ENCODE assay signal across 10 cellular contexts in genomic region chr5:88875609-88876234, GRCh38. TPM values are rescaled to one million over a fixed set of nuclear protein-coding genes. Genes with fewer than 3 reads are reported as not detected.
DNase-seq lines count a peak whose midpoint lies in the region; ATAC-seq and TF ChIP-seq lines count a peak whose summit lies in the region.
"Had no signal": no experiment of that assay in that cellular context is flagged by ENCODE, and none has a peak within 500 bp of the region (broad histone marks: within the 10 kb centered on the region; RNA-seq: fewer than 3 reads in every experiment).

No MANE protein-coding gene starts in this region.

- no peaks in the 10 kb centered on the region for H3K36me3 Mint-ChIP-seq in activated CD4-positive, alpha-beta memory T cell treated with anti-CD3 and anti-CD28 coated beads, Interleukin-2, amount 10 ng/mL, durations not matched to agents 7 days and 5 days (ENCODE audit: low read depth)

- H3K4me1 Mint-ChIP-seq in activated CD4-positive, alpha-beta memory T cell treated with anti-CD3 and anti-CD28 coated beads, Interleukin-2, amount 10 ng/mL, durations not matched to agents 7 days and 5 days: no peaks in the 10 kb centered on the region

- peak overlapping the region; percentile 70 for H2AFZ ChIP-seq in GM23248
- H2AFZ ChIP-seq in OCI-LY1 (ENCODE audit: low read length): no peak overlapping the region

- H4K20me1 ChIP-seq in BLaER1 (peaks cover 100% of the 10 kb centered on the region), GM23248 (ENCODE audit: insufficient read depth) (no peaks in the 10 kb centered on the region), OCI-LY1 (ENCODE audit: insufficient read depth, low read length) (no peaks in the 10 kb centered on the region)

- no peak overlapping the region for H3K27ac Mint-ChIP-seq in activated CD4-positive, alpha-beta memory T cell treated with anti-CD3 and anti-CD28 coated beads, Interleukin-2, amount 10 ng/mL, durations not matched to agents 7 days and 5 days

- H3K36me3 ChIP-seq in BLaER1 (peaks cover 31% of the 10 kb centered on the region; the same call in 1 of the 2 replicates), GM23248 (ENCODE audit: low read depth) (no peaks in the 10 kb centered on the region), OCI-LY1 (ENCODE audit: insufficient read depth, low read length) (peaks cover 24% of the 10 kb centered on the region), heart left ventricle (peaks cover 0 to 4% (median 0%) of the 10 kb centered on the region in 9 donors)

- peak overlapping the region; percentile 57 for H3K4me3 ChIP-seq in BLaER1
- H3K4me3 ChIP-seq in GM23248: peak overlapping the region; percentile 15; the same call in 1 of the 2 replicates
- H3K4me3 ChIP-seq in OCI-LY1 (ENCODE audit: low read depth, low read length, poor library complexity, severe bottlenecking): peak overlapping the region; percentile 40
- peak overlapping the region in 9 of 12 donors; percentile 3 to 74 (median 22) for H3K4me3 ChIP-seq in heart left ventricle

- intact Hi-C loops in heart left ventricle (cut with DNase I): loop anchor here in 2 of 10 donors (5.0 kb wide), 2 partner anchors 38 to 88 kb away; no protein-coding TSS in a partner anchor

- no peaks in the 10 kb centered on the region for H3F3A ChIP-seq in GM23248 (ENCODE audit: insufficient read depth)
- no peaks in the 10 kb centered on the region for H3F3A ChIP-seq in OCI-LY1 (ENCODE audit: insufficient read depth, low read length)

- H3K9me3 ChIP-seq in BLaER1 (no peaks in the 10 kb centered on the region; the same call in 1 of the 2 replicates), GM23248 (ENCODE audit: low read depth) (no peaks in the 10 kb centered on the region), OCI-LY1 (ENCODE audit: low read length) (no peaks in the 10 kb centered on the region; the same call in 1 of the 2 replicates), heart left ventricle (no peaks in the 10 kb centered on the region)

- H3K27me3 ChIP-seq in BLaER1 (no peaks in the 10 kb centered on the region), GM23248 (replicated peaks; ENCODE audit: insufficient read depth) (no peaks in the 10 kb centered on the region), OCI-LY1 (ENCODE audit: insufficient read depth, low read length) (no peaks in the 10 kb centered on the region), heart left ventricle (no peaks in the 10 kb centered on the region)

- in situ Hi-C loops in GM23248 (cut with MboI): loop anchor here (25.0 kb wide), 2 partner anchors 1387 to 1537 kb away; partner anchors contain the start of gene CETN3

- H3K4me2 ChIP-seq in BLaER1 (peak overlapping the region; percentile 80), GM23248 (ENCODE audit: unreplicated experiment) (peak overlapping the region; percentile 35), OCI-LY1 (ENCODE audit: low read length) (peak overlapping the region; percentile 90)

- no peaks in the 10 kb centered on the region for H3K9me2 ChIP-seq in GM23248 (ENCODE audit: insufficient read depth)
- H3K9me2 ChIP-seq in OCI-LY1 (ENCODE audit: low read depth, low read length): no peaks in the 10 kb centered on the region

- DNase-seq in GM23248: peak; percentile 29
- no peak for DNase-seq in heart left ventricle
- no peak for DNase-seq in NCI-H2196 treated with DMSO at 0.1 percent for 48 hours (lab: John Stamatoyannopoulos, UW; ENCODE audit: unreplicated experiment)
- DNase-seq in activated naive CD4-positive, alpha-beta T cell treated with Interleukin-2 at 50 U/mL for 16 hours: no peak
- no peak for DNase-seq in activated CD4-positive, alpha-beta memory T cell treated with anti-CD3 and anti-CD28 coated beads, Interleukin-2, amount 10 ng/mL, durations not matched to agents 7 days and 5 days
- DNase-seq in cerebellar nuclear complex (lab: John Stamatoyannopoulos, UW): no peak

- POLR2A ChIA-PET in activated CD4-positive, alpha-beta memory T cell treated with anti-CD3 and anti-CD28 coated beads, Interleukin-2, amount 10 ng/mL, durations not matched to agents 7 days and 5 days (lab: Charles Lee): no interaction called here

- H3K27me3 Mint-ChIP-seq in activated CD4-positive, alpha-beta memory T cell treated with anti-CD3 and anti-CD28 coated beads, Interleukin-2, amount 10 ng/mL, durations not matched to agents 7 days and 5 days: peaks cover 20% of the 10 kb centered on the region

- CTCF ChIA-PET in activated CD4-positive, alpha-beta memory T cell treated with anti-CD3 and anti-CD28 coated beads, Interleukin-2, amount 10 ng/mL, durations not matched to agents 7 days and 5 days (lab: Charles Lee): no interaction called here

- TF ChIP-seq CTCF in OCI-LY1 (IDR thresholded peaks at IDR 0.05; ENCODE audit: low read length): no peak
- no peak for TF ChIP-seq CTCF in heart left ventricle (IDR thresholded peaks at IDR 0.05)

- peak in 3 of 4 donors; percentile 59 to 68 (median 66) for ATAC-seq in heart left ventricle

- 53 to 56% methylated on average over 2 of the region's 2 CpGs for WGBS in GM23248 (ENCODE audit: low coverage in 1 of 2, low lambda C conversion rate in 2 of 2, missing lambda C conversion rate in 2 of 2), 2 experiments
- 17 to 25% (median 20%) methylated on average over 2 of the region's 2 CpGs for WGBS in heart left ventricle, 4 donors

- H3K4me1 ChIP-seq in BLaER1 (peaks cover 62% of the 10 kb centered on the region), GM23248 (ENCODE audit: insufficient read depth) (peaks cover 12% of the 10 kb centered on the region), OCI-LY1 (ENCODE audit: insufficient read depth, low read length, severe bottlenecking) (peaks cover 63% of the 10 kb centered on the region), heart left ventricle (peaks cover 0 to 74% (median 45%) of the 10 kb centered on the region in 12 donors)

- H3K27ac ChIP-seq in BLaER1 (peak overlapping the region; percentile 40), GM23248 (no peak overlapping the region), OCI-LY1 (ENCODE audit: low read depth, low read length, poor library complexity, severe bottlenecking) (peak overlapping the region; percentile 53), heart left ventricle (peak overlapping the region in 10 of 12 donors; percentile 8 to 93 (median 56))
- H3K27ac ChIP-seq: HL-60, VCaP had no signal

- H3K79me2 ChIP-seq in GM23248 (ENCODE audit: insufficient read depth) (no peaks in the 10 kb centered on the region), OCI-LY1 (ENCODE audit: insufficient read depth, low read length) (peaks cover 100% of the 10 kb centered on the region)

- H3K9ac ChIP-seq in BLaER1: peak overlapping the region; percentile 52
- peak overlapping the region; percentile 17; the same call in 1 of the 2 replicates for H3K9ac ChIP-seq in GM23248
- H3K9ac ChIP-seq in OCI-LY1 (ENCODE audit: low read length): peak overlapping the region; percentile 34; the same call in 1 of the 2 replicates

- no peak overlapping the region for H3K4me3 Mint-ChIP-seq in activated CD4-positive, alpha-beta memory T cell treated with anti-CD3 and anti-CD28 coated beads, Interleukin-2, amount 10 ng/mL, durations not matched to agents 7 days and 5 days

- no peak for TF ChIP-seq POLR2A in heart left ventricle (IDR thresholded peaks at IDR 0.05)

- no peaks in the 10 kb centered on the region for H3K9me3 Mint-ChIP-seq in activated CD4-positive, alpha-beta memory T cell treated with anti-CD3 and anti-CD28 coated beads, Interleukin-2, amount 10 ng/mL, durations not matched to agents 7 days and 5 days

RNA-seq across cellular contexts. Expression of gene MEF2C, which starts 7.3 kb away (rescaled TPM):
- total RNA-seq in GM23248 (2014; rRNA removed; shearing (Covaris generic)): 3.4 TPM in 2 replicates
- polyA plus RNA-seq in GM23248 (2016; fragmentation: Nextera tagmentation; extraction: Ambion mirVana) (3.2 and 4.5 TPM in 2 replicates), heart left ventricle (10 to 100 TPM; 15.5 to 18.3 TPM)
- total RNA-seq in heart left ventricle: 10 to 100 TPM; 36.8 to 98.5 (median 58.6) TPM
- under 1 TPM in 1 of 2 experiments, not detected in 1; 0.03 TPM for total RNA-seq in activated CD4-positive, alpha-beta memory T cell treated with anti-CD3 and anti-CD28 coated beads, Interleukin-2, amount 10 ng/mL, durations not matched to agents 7 days and 5 days

Comparison
In these comparisons a context has a peak if more than half of its experiments do, and no peak if none do; other contexts are left out.
1. H3K4me2 ChIP-seq: peak in every context shown above with its lines; median percentile 90 in OCI-LY1; 80 in BLaER1; 35 in GM23248.